ENCODE assay signal across 1 cellular context in the genomic region with DNA sequence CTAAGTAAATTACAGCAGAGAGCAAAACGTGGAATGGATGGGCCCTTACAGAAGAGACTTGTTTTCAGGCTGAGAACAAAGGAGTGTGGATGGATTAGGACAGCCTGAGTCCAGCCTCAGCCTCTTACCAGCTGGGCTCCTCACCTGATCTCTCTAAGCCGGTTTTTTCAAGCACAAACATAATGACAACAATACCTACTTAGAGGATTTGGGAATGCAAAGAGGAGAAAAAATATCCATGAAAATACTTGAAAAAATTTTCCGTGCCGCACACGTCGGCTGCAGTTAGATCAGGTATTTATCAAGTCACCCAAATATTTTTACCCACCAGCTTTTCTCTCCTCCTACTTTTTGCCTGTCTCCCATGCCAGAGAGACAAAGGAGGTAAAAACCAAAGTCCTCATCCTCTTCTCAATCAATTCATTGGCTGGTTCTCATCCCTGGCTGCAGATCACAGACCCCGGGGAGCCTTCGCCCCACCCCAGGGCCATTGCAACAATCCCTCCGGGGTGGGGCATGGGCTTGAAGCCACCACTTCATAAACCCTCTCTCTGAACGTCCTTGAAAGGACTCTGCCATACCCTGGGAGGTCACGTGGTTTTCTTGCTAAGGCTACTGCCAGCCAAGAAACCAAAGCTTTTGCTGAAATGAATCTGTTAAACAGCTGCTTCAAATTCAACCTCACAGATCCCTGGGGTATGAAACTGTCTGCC.
TF ChIP-seq lines count a peak whose summit lies in the region.

No MANE protein-coding gene starts in this region.

TF ChIP-seq in HepG2, 621 proteins besides CTCF, POLR2A, EP300 and RAD21 (continued from another document and continues in another):
- TF ChIP-seq AHDC1 (CRISPR knock-in tag; IDR thresholded peaks at IDR 0.05; ENCODE audit: borderline replicate concordance) (no peak), SRSF4 (IDR thresholded peaks at IDR 0.05; ENCODE audit: low read depth, low read length, poor library complexity, severe bottlenecking) (no peak), THAP11 (CRISPR knock-in tag; IDR thresholded peaks at IDR 0.05) (peak; percentile 45; the same call in 1 of the 2 replicates), DPF2 (CRISPR knock-in tag; IDR thresholded peaks at IDR 0.05; ENCODE audit: borderline replicate concordance, low read depth) (no peak), ISX (CRISPR knock-in tag; conservative IDR thresholded peaks at IDR 0.05) (no peak), HDAC2 (CRISPR knock-in tag; IDR thresholded peaks at IDR 0.05) (peak; percentile 48; the same call in 1 of the 2 replicates), ZSCAN29 (CRISPR knock-in tag; conservative IDR thresholded peaks at IDR 0.05) (no peak), ZNF292 (CRISPR knock-in tag; IDR thresholded peaks at IDR 0.05; ENCODE audit: borderline replicate concordance, low read depth) (peak; percentile 25; the same call in 1 of the 2 replicates), TGIF2 (CRISPR knock-in tag; IDR thresholded peaks at IDR 0.05) (no peak), KDM4B (CRISPR knock-in tag; IDR thresholded peaks at IDR 0.05) (no peak), ZFP82 (CRISPR knock-in tag; IDR thresholded peaks at IDR 0.05; ENCODE audit: borderline replicate concordance) (no peak), ZNF282 (IDR thresholded peaks at IDR 0.05; ENCODE audit: partially characterized antibody) (no peak), ELF1 (CRISPR knock-in tag; IDR thresholded peaks at IDR 0.05) (no peak), DR1 (CRISPR knock-in tag; IDR thresholded peaks at IDR 0.05) (no peak), HHEX (CRISPR knock-in tag; IDR thresholded peaks at IDR 0.05) (no peak), HNF1A (IDR thresholded peaks at IDR 0.05; ENCODE audit: low read depth) (no peak), HNF1A (CRISPR knock-in tag; IDR thresholded peaks at IDR 0.05; ENCODE audit: borderline replicate concordance) (no peak), ZBTB40 (IDR thresholded peaks at IDR 0.05) (no peak), ZBTB40 (CRISPR knock-in tag; IDR thresholded peaks at IDR 0.05) (no peak), ATAD3A (CRISPR knock-in tag; IDR thresholded peaks at IDR 0.05) (no peak), RBM22 (optimal IDR thresholded peaks at IDR 0.05; ENCODE audit: low read length) (no peak), GATA4 (IDR thresholded peaks at IDR 0.05; ENCODE audit: borderline replicate concordance, low read depth) (no peak), GATAD1 (CRISPR knock-in tag; IDR thresholded peaks at IDR 0.05) (no peak; the same call in 1 of the 2 replicates), ZZZ3 (CRISPR knock-in tag; IDR thresholded peaks at IDR 0.05; ENCODE audit: borderline replicate concordance) (no peak), RAD51 (IDR thresholded peaks at IDR 0.05; ENCODE audit: borderline replicate concordance) (peak; percentile 94), KLF15 (CRISPR knock-in tag; IDR thresholded peaks at IDR 0.05; ENCODE audit: borderline replicate concordance) (no peak), MTF1 (CRISPR knock-in tag; IDR thresholded peaks at IDR 0.05) (no peak), ZFP36 (IDR thresholded peaks at IDR 0.05; ENCODE audit: borderline replicate concordance, low read depth, low read length, partially characterized antibody) (no peak), NCOA5 (CRISPR knock-in tag; IDR thresholded peaks at IDR 0.05) (no peak), ARID2 (CRISPR knock-in tag; IDR thresholded peaks at IDR 0.05; ENCODE audit: borderline replicate concordance) (no peak), ZNF256 (CRISPR knock-in tag; conservative IDR thresholded peaks at IDR 0.05) (no peak), FOXP1 (IDR thresholded peaks at IDR 0.05) (no peak), FOXP1 (CRISPR knock-in tag; IDR thresholded peaks at IDR 0.05) (no peak), ZKSCAN1 (IDR thresholded peaks at IDR 0.05; ENCODE audit: low read length) (no peak), ZNF619 (CRISPR knock-in tag; IDR thresholded peaks at IDR 0.05) (no peak), ZNF749 (CRISPR knock-in tag; IDR thresholded peaks at IDR 0.05; ENCODE audit: borderline replicate concordance) (no peak), ZNF382 (CRISPR knock-in tag; IDR thresholded peaks at IDR 0.05; ENCODE audit: borderline replicate concordance) (no peak)
- TF ChIP-seq, protein P1, sequence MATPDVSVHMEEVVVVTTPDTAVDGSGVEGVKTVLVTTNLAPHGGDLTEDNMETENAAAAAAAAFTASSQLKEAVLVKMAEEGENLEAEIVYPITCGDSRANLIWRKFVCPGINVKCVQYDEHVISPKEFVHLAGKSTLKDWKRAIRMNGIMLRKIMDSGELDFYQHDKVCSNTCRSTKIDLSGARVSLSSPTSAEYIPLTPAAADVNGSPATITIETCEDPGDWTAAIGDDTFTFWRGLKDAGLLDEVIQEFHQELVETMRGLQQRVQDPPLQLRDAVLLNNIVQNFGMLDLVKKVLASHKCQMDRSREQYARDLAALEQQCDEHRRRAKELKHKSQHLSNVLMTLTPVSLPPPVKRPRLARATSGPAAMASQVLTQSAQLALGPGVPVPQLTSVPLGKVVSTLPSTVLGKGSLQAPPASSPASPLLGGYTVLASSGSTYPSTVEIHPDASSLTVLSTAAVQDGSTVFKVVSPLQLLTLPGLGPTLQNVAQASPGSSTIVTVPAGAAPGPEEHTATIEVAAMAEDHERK (CRISPR knock-in tag; IDR thresholded peaks at IDR 0.05; ENCODE audit: low read depth) = no peak
- TF ChIP-seq, protein P2, sequence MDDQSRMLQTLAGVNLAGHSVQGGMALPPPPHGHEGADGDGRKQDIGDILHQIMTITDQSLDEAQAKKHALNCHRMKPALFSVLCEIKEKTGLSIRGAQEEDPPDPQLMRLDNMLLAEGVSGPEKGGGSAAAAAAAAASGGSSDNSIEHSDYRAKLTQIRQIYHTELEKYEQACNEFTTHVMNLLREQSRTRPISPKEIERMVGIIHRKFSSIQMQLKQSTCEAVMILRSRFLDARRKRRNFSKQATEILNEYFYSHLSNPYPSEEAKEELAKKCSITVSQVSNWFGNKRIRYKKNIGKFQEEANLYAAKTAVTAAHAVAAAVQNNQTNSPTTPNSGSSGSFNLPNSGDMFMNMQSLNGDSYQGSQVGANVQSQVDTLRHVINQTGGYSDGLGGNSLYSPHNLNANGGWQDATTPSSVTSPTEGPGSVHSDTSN (CRISPR knock-in tag; IDR thresholded peaks at IDR 0.05; ENCODE audit: borderline replicate concordance) = no peak
